Comparison of ENCODE assay signal across 28 cellular contexts in the genomic region with DNA sequence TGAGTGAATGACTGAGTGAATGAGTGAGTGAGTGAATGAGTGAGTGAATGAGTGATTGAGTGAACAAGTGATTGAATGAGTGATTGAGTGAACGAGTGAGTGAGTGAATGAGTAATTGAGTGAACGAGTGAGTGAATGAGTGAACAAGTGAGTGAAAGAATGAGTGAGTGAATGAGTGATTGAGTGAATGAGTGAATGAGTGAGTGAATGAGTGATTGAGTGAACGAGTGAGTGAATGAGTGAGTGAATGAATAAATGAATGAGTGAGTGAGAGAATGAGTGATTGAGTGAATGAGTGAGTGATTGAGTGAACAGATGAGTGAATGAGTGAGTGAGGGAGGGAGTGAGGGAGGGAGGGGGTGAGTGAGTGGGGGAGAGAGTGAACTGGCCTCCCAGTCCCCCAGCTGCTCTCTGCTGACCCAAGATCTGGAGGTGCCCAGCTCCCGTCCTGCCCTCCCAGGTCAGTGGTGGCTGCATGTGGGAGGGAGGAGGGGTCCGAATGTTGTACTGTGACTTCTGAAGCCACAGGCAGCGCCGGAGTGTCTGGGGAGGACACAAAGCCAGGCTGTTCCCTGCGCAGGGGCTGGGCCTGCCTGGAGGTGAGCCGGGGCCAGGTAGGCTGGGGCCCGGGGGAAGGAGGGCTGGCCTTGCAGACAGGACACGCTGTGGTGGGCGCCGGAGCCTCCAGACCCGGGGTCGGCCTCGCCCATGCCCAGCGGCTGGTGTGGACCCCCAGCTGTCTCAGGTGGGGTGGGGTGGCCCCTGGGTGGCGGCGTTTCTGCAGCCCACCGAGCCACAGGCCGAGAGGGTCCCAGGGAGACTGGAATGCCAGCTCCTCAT. TPM values are rescaled to one million over a fixed set of nuclear protein-coding genes. Genes with fewer than 3 reads are reported as not detected.
DNase-seq lines count a peak whose midpoint lies in the region; ATAC-seq lines count a peak whose summit lies in the region.
"Had no signal": no experiment of that assay in that cellular context is flagged by ENCODE, and none has a peak within 500 bp of the region (broad histone marks: within the 10 kb centered on the region; RNA-seq: fewer than 3 reads in every experiment).

No MANE protein-coding gene starts in this region.

- CTCF ChIA-PET in activated naive CD4-positive, alpha-beta T cell treated with anti-CD3 and anti-CD28 coated beads for 36 hours (lab: Charles Lee) = no interaction called here
- CTCF ChIA-PET in activated naive CD4-positive, alpha-beta T cell treated with anti-CD3 and anti-CD28 coated beads, Interleukin-2, amount 10 ng/mL, durations not matched to agents 7 days and 5 days (lab: Charles Lee) = no interaction called here

- H3K9me3 Mint-ChIP-seq in activated naive CD4-positive, alpha-beta T cell treated with anti-CD3 and anti-CD28 coated beads for 36 hours = no peaks in the 10 kb centered on the region
- peaks cover 6% of the 10 kb centered on the region for H3K9me3 Mint-ChIP-seq in activated naive CD4-positive, alpha-beta T cell treated with anti-CD3 and anti-CD28 coated beads, Interleukin-2, amount 10 ng/mL, durations not matched to agents 7 days and 5 days
- H3K9me3 Mint-ChIP-seq in stimulated activated naive B cell treated with anti-CD40 and anti-IgM and Interleukin-4, amounts not matched to agents 10 μg/mL and 1 μg/mL and 100 μg/mL, for 72 hours = no peaks in the 10 kb centered on the region
- H3K9me3 Mint-ChIP-seq: HFFc6 had no signal

- intact Hi-C loops in activated naive CD4-positive, alpha-beta T cell treated with anti-CD3 and anti-CD28 coated beads for 36 hours (cut with micrococcal nuclease) = no loop called here

- no peak overlapping the region for H3K4me3 Mint-ChIP-seq in activated naive CD4-positive, alpha-beta T cell treated with anti-CD3 and anti-CD28 coated beads for 36 hours
- no peak overlapping the region for H3K4me3 Mint-ChIP-seq in activated naive CD4-positive, alpha-beta T cell treated with anti-CD3 and anti-CD28 coated beads, Interleukin-2, amount 10 ng/mL, durations not matched to agents 7 days and 5 days
- peak overlapping the region in 1 of 2 donors; percentile 78 for H3K4me3 Mint-ChIP-seq in stimulated activated naive B cell treated with anti-CD40 and anti-IgM and Interleukin-4, amounts not matched to agents 10 μg/mL and 1 μg/mL and 100 μg/mL, for 72 hours
- H3K4me3 Mint-ChIP-seq: HFFc6, T-helper 17 cell had no signal

- ATAC-seq in stimulated activated naive B cell treated with anti-CD40 and anti-IgM and Interleukin-4, amounts not matched to agents 10 μg/mL and 1 μg/mL and 100 μg/mL, for 72 hours (replicated peaks) = peak; percentile 17 to 35
- ATAC-seq: lower lobe of right lung, T-helper 17 cell had no signal

- no peaks in the 10 kb centered on the region for H3K27me3 Mint-ChIP-seq in activated naive CD4-positive, alpha-beta T cell treated with anti-CD3 and anti-CD28 coated beads for 36 hours (ENCODE audit: low read depth)
- H3K27me3 Mint-ChIP-seq in activated naive CD4-positive, alpha-beta T cell treated with anti-CD3 and anti-CD28 coated beads, Interleukin-2, amount 10 ng/mL, durations not matched to agents 7 days and 5 days = no peaks in the 10 kb centered on the region
- H3K27me3 Mint-ChIP-seq in stimulated activated naive B cell treated with anti-CD40 and anti-IgM and Interleukin-4, amounts not matched to agents 10 μg/mL and 1 μg/mL and 100 μg/mL, for 72 hours = no peaks in the 10 kb centered on the region
- H3K27me3 Mint-ChIP-seq: CD4-positive, CD25-positive, alpha-beta regulatory T cell; T-helper 17 cell had no signal

- peak; percentile 20 for DNase-seq in activated naive CD4-positive, alpha-beta T cell treated with anti-CD3 and anti-CD28 coated beads for 36 hours
- DNase-seq in activated naive CD4-positive, alpha-beta T cell treated with anti-CD3 and anti-CD28 coated beads, Interleukin-2, amount 10 ng/mL, durations not matched to agents 7 days and 5 days = no peak
- DNase-seq in LHCN-M2 (ENCODE audit: low read depth) = peak; percentile 10
- peak; percentile 64 for DNase-seq in cerebellar cortex (ENCODE audit: low spot score)
- DNase-seq in stimulated activated naive B cell treated with anti-CD40 and anti-IgM and Interleukin-4, amounts not matched to agents 10 μg/mL and 1 μg/mL and 100 μg/mL, for 72 hours = no peak
- no peak for DNase-seq in MV-4-11 (lab: John Stamatoyannopoulos, UW)
- no peak for DNase-seq in NCI-H1417 treated with DMSO at 0.1 percent for 48 hours (lab: John Stamatoyannopoulos, UW)
- DNase-seq in HPDE6-E6E7 (ENCODE audit: extremely low spot score) = no peak
- DNase-seq: activated CD4-positive, alpha-beta T cell treated with anti-CD3 and anti-CD28 coated beads, Interleukin-2, amount 50 U/mL, for 1 hour; activated gamma-delta T cell treated with Interleukin-2 at 50 U/mL for 16 hours; activated T-cell treated with anti-CD3 and anti-CD28 coated beads for 4 hours; amygdala; caudate nucleus; CD4-positive, CD25-positive, alpha-beta regulatory T cell; DMS79; foreskin melanocyte; HFFc6; hypothalamus; lower lobe of right lung; NCI-H1436; NCI-H774; nucleus accumbens; PC-9; retina; SJCRH30; stimulated activated CD4-positive, alpha-beta T cell treated with anti-CD3 and anti-CD28 coated beads, Interleukin-12 subunit alpha, Interleukin-12 subunit beta, amount 100 ng/mL, for 4 hours; T-helper 17 cell; testis had no signal

- peaks cover 11% of the 10 kb centered on the region for H3K4me1 Mint-ChIP-seq in activated naive CD4-positive, alpha-beta T cell treated with anti-CD3 and anti-CD28 coated beads for 36 hours (ENCODE audit: low read depth)
- peaks cover 19% of the 10 kb centered on the region for H3K4me1 Mint-ChIP-seq in activated naive CD4-positive, alpha-beta T cell treated with anti-CD3 and anti-CD28 coated beads, Interleukin-2, amount 10 ng/mL, durations not matched to agents 7 days and 5 days
- peaks cover 3 to 47% of the 10 kb centered on the region in 2 donors for H3K4me1 Mint-ChIP-seq in stimulated activated naive B cell treated with anti-CD40 and anti-IgM and Interleukin-4, amounts not matched to agents 10 μg/mL and 1 μg/mL and 100 μg/mL, for 72 hours

- no peak overlapping the region for H3K27ac Mint-ChIP-seq in activated naive CD4-positive, alpha-beta T cell treated with anti-CD3 and anti-CD28 coated beads for 36 hours
- H3K27ac Mint-ChIP-seq in activated naive CD4-positive, alpha-beta T cell treated with anti-CD3 and anti-CD28 coated beads, Interleukin-2, amount 10 ng/mL, durations not matched to agents 7 days and 5 days = no peak overlapping the region
- H3K27ac Mint-ChIP-seq in stimulated activated naive B cell treated with anti-CD40 and anti-IgM and Interleukin-4, amounts not matched to agents 10 μg/mL and 1 μg/mL and 100 μg/mL, for 72 hours = no peak overlapping the region
- H3K27ac Mint-ChIP-seq: HFFc6, T-helper 17 cell had no signal

- H3K36me3 Mint-ChIP-seq in activated naive CD4-positive, alpha-beta T cell treated with anti-CD3 and anti-CD28 coated beads for 36 hours (ENCODE audit: low read depth) = no peaks in the 10 kb centered on the region
- peaks cover 2% of the 10 kb centered on the region for H3K36me3 Mint-ChIP-seq in activated naive CD4-positive, alpha-beta T cell treated with anti-CD3 and anti-CD28 coated beads, Interleukin-2, amount 10 ng/mL, durations not matched to agents 7 days and 5 days
- peaks cover 0 to 6% of the 10 kb centered on the region in 2 donors for H3K36me3 Mint-ChIP-seq in stimulated activated naive B cell treated with anti-CD40 and anti-IgM and Interleukin-4, amounts not matched to agents 10 μg/mL and 1 μg/mL and 100 μg/mL, for 72 hours
- H3K36me3 Mint-ChIP-seq: CD4-positive, CD25-positive, alpha-beta regulatory T cell had no signal

RNA-seq across cellular contexts. Expression of a gene that starts 17.8 kb away (rescaled TPM):
- total RNA-seq in activated naive CD4-positive, alpha-beta T cell treated with anti-CD3 and anti-CD28 coated beads for 36 hours = 100 to 1,000 TPM; 202 to 210 TPM
- 30.5 and 30.8 TPM in 2 replicates for total RNA-seq in LHCN-M2 (2014; rRNA removed)
- polyA plus RNA-seq in LHCN-M2 (2012) = 8.4 TPM

RNA-seq across cellular contexts. Expression of a gene that starts 24.4 kb away (rescaled TPM):
- total RNA-seq in activated naive CD4-positive, alpha-beta T cell treated with anti-CD3 and anti-CD28 coated beads for 36 hours = 10 to 100 TPM; 15.3 to 16.2 TPM
- 71.1 and 91.8 TPM in 2 replicates for total RNA-seq in LHCN-M2 (2014; rRNA removed)
- 54.1 TPM for polyA plus RNA-seq in LHCN-M2 (2012)

RNA-seq across cellular contexts. Expression of a gene that starts 24.5 kb away (rescaled TPM):
- total RNA-seq in activated naive CD4-positive, alpha-beta T cell treated with anti-CD3 and anti-CD28 coated beads for 36 hours = 1 to 10 TPM; 7.4 to 9.6 TPM
- 18.1 and 19.4 TPM in 2 replicates for total RNA-seq in LHCN-M2 (2014; rRNA removed)
- polyA plus RNA-seq in LHCN-M2 (2012) = 14.5 TPM

Comparison
In these comparisons a context has a peak if more than half of its experiments do, and no peak if none do; other contexts are left out.
1. DNase-seq: peak in activated naive CD4-positive, alpha-beta T cell treated with anti-CD3 and anti-CD28 coated beads for 36 hours (single experiment), LHCN-M2 (single experiment) and cerebellar cortex (single experiment); none in activated naive CD4-positive, alpha-beta T cell treated with anti-CD3 and anti-CD28 coated beads, Interleukin-2, amount 10 ng/mL, durations not matched to agents 7 days and 5 days (single experiment), stimulated activated naive B cell treated with anti-CD40 and anti-IgM and Interleukin-4, amounts not matched to agents 10 μg/mL and 1 μg/mL and 100 μg/mL, for 72 hours (single experiment), MV-4-11 (single experiment), NCI-H1417 treated with DMSO at 0.1 percent for 48 hours (single experiment) and HPDE6-E6E7 (single experiment).